ENCODE assay signal across 18 cellular contexts in genomic region chr2:126722081-126722480, GRCh38.
DNase-seq lines count a peak whose midpoint lies in the region; ATAC-seq, FAIRE-seq and TF ChIP-seq lines count a peak whose summit lies in the region.
"Had no signal": no experiment of that assay in that cellular context is flagged by ENCODE, and none has a peak within 500 bp of the region (broad histone marks: within the 10 kb centered on the region; RNA-seq: fewer than 3 reads in every experiment).

No MANE protein-coding gene starts in this region.

- no peak for FAIRE-seq in GM12892 (lab: Jason Lieb, UNC)
- FAIRE-seq: D721Med had no signal

- H3K36me3 Mint-ChIP-seq in activated CD8-positive, alpha-beta T cell treated with anti-CD3 and anti-CD28 coated beads, Interleukin-2, amount 10 ng/mL, durations not matched to agents 7 days and 5 days (ENCODE audit: low read depth), result peaks cover 2% of the 10 kb centered on the region
- H3K36me3 Mint-ChIP-seq in activated CD8-positive, alpha-beta T cell treated with anti-CD3 and anti-CD28 coated beads for 36 hours (ENCODE audit: low read depth), result peaks cover 7% of the 10 kb centered on the region
- H3K36me3 Mint-ChIP-seq in endothelial cell (ENCODE audit: low read depth, unreplicated experiment) (no peaks in the 10 kb centered on the region), neural crest cell (ENCODE audit: low read depth) (peaks cover 4% of the 10 kb centered on the region)

- no peaks in the 10 kb centered on the region for H3K4me1 Mint-ChIP-seq in activated CD8-positive, alpha-beta T cell treated with anti-CD3 and anti-CD28 coated beads, Interleukin-2, amount 10 ng/mL, durations not matched to agents 7 days and 5 days (ENCODE audit: low read depth)
- no peaks in the 10 kb centered on the region for H3K4me1 Mint-ChIP-seq in activated CD8-positive, alpha-beta T cell treated with anti-CD3 and anti-CD28 coated beads for 36 hours (ENCODE audit: low read depth)
- H3K4me1 Mint-ChIP-seq in endothelial cell (ENCODE audit: unreplicated experiment) (peaks cover 45% of the 10 kb centered on the region), neural crest cell (peaks cover 15% of the 10 kb centered on the region)

- DNase-seq in activated CD8-positive, alpha-beta T cell treated with anti-CD3 and anti-CD28 coated beads, Interleukin-2, amount 10 ng/mL, durations not matched to agents 7 days and 5 days, result peak; percentile 7
- DNase-seq in activated CD8-positive, alpha-beta T cell treated with anti-CD3 and anti-CD28 coated beads for 36 hours, result no peak
- DNase-seq in endothelial cell (ENCODE audit: low spot score) (no peak), neural crest cell (ENCODE audit: low read depth, low spot score) (no peak), vagina (ENCODE audit: extremely low spot score in 2 of 2) (no peak), GM12892 (ENCODE audit: insufficient read length) (no peak)
- DNase-seq: 8988T; Caco-2; CD4-positive, alpha-beta T cell; GDM1; GM23248 had no signal

- no peak for ATAC-seq in activated CD8-positive, alpha-beta T cell treated with anti-CD3 and anti-CD28 coated beads, Interleukin-2, amount 10 ng/mL, durations not matched to agents 7 days and 5 days
- ATAC-seq in activated CD8-positive, alpha-beta T cell treated with anti-CD3 and anti-CD28 coated beads for 36 hours, result no peak
- ATAC-seq in HG02885 (IDR thresholded peaks at IDR 0.05; ENCODE audit: poor library complexity, unreplicated experiment) (no peak), GM21360 (IDR thresholded peaks at IDR 0.05; ENCODE audit: unreplicated experiment) (no peak)

- CTCF ChIA-PET in activated CD8-positive, alpha-beta T cell treated with anti-CD3 and anti-CD28 coated beads, Interleukin-2, amount 10 ng/mL, durations not matched to agents 7 days and 5 days (lab: Charles Lee), result no interaction called here
- CTCF ChIA-PET in activated CD8-positive, alpha-beta T cell treated with anti-CD3 and anti-CD28 coated beads for 36 hours (lab: Charles Lee), result no interaction called here

- H3K36me3 ChIP-seq in vagina, result no peaks in the 10 kb centered on the region
- H3K36me3 ChIP-seq: HAP-1 had no signal

- TF ChIP-seq POLR2A in vagina (IDR thresholded peaks at IDR 0.05) (no peak), GM12892 (IDR thresholded peaks at IDR 0.05; ENCODE audit: low read depth, low read length) (no peak)

- no peak overlapping the region for H3K4me3 ChIP-seq in vagina
- H3K4me3 ChIP-seq: GM23248, HAP-1 had no signal

- peaks cover 12% of the 10 kb centered on the region for H3K4me1 ChIP-seq in vagina
- H3K4me1 ChIP-seq: Caco-2, HAP-1 had no signal

- POLR2A ChIA-PET in activated CD8-positive, alpha-beta T cell treated with anti-CD3 and anti-CD28 coated beads, Interleukin-2, amount 10 ng/mL, durations not matched to agents 7 days and 5 days (lab: Charles Lee), result no interaction called here
- POLR2A ChIA-PET in activated CD8-positive, alpha-beta T cell treated with anti-CD3 and anti-CD28 coated beads for 36 hours (lab: Charles Lee), result no interaction called here

- TF ChIP-seq CTCF in activated CD8-positive, alpha-beta T cell treated with anti-CD3 and anti-CD28 coated beads for 36 hours (IDR thresholded peaks at IDR 0.05), result no peak
- TF ChIP-seq CTCF in endothelial cell (IDR thresholded peaks at IDR 0.05; ENCODE audit: unreplicated experiment), result no peak
- TF ChIP-seq CTCF in neural crest cell (conservative IDR thresholded peaks at IDR 0.05), result no peak
- TF ChIP-seq CTCF in vagina (IDR thresholded peaks at IDR 0.05), result no peak

- no peak overlapping the region for H3K4me3 Mint-ChIP-seq in activated CD8-positive, alpha-beta T cell treated with anti-CD3 and anti-CD28 coated beads, Interleukin-2, amount 10 ng/mL, durations not matched to agents 7 days and 5 days
- no peak overlapping the region for H3K4me3 Mint-ChIP-seq in activated CD8-positive, alpha-beta T cell treated with anti-CD3 and anti-CD28 coated beads for 36 hours
- no peak overlapping the region for H3K4me3 Mint-ChIP-seq in endothelial cell (ENCODE audit: unreplicated experiment)
- no peak overlapping the region for H3K4me3 Mint-ChIP-seq in neural crest cell
- H3K4me3 Mint-ChIP-seq: B cell; CD4-positive, alpha-beta T cell had no signal

- H3K27ac ChIP-seq in vagina, result peak overlapping the region; percentile 12
- H3K27ac ChIP-seq: C4-2B, GM23248, HL-60 had no signal

- intact Hi-C loops in activated CD8-positive, alpha-beta T cell treated with anti-CD3 and anti-CD28 coated beads for 36 hours (cut with micrococcal nuclease), result no loop called here
- intact Hi-C loops in vagina (cut with DNase I), result no loop called here

- H3K27me3 ChIP-seq in vagina, result no peaks in the 10 kb centered on the region

- no peak overlapping the region for H3K27ac Mint-ChIP-seq in activated CD8-positive, alpha-beta T cell treated with anti-CD3 and anti-CD28 coated beads, Interleukin-2, amount 10 ng/mL, durations not matched to agents 7 days and 5 days
- no peak overlapping the region for H3K27ac Mint-ChIP-seq in activated CD8-positive, alpha-beta T cell treated with anti-CD3 and anti-CD28 coated beads for 36 hours
- H3K27ac Mint-ChIP-seq in endothelial cell (ENCODE audit: unreplicated experiment) (peak overlapping the region; percentile 72), neural crest cell (ENCODE audit: unreplicated experiment) (peak overlapping the region; percentile 93)
- H3K27ac Mint-ChIP-seq: B cell; CD4-positive, alpha-beta T cell had no signal

- peaks cover 18% of the 10 kb centered on the region for H3K9me3 Mint-ChIP-seq in activated CD8-positive, alpha-beta T cell treated with anti-CD3 and anti-CD28 coated beads, Interleukin-2, amount 10 ng/mL, durations not matched to agents 7 days and 5 days (ENCODE audit: insufficient read depth)
- H3K9me3 Mint-ChIP-seq in activated CD8-positive, alpha-beta T cell treated with anti-CD3 and anti-CD28 coated beads for 36 hours, result peaks cover 10% of the 10 kb centered on the region
- H3K9me3 Mint-ChIP-seq in endothelial cell (ENCODE audit: unreplicated experiment) (peaks cover 4% of the 10 kb centered on the region), neural crest cell (peaks cover 5% of the 10 kb centered on the region)

- H3K9me3 ChIP-seq in vagina, result no peaks in the 10 kb centered on the region
- H3K9me3 ChIP-seq: HAP-1 had no signal

- H3K27me3 Mint-ChIP-seq in activated CD8-positive, alpha-beta T cell treated with anti-CD3 and anti-CD28 coated beads, Interleukin-2, amount 10 ng/mL, durations not matched to agents 7 days and 5 days (ENCODE audit: low read depth), result peaks cover 5% of the 10 kb centered on the region
- H3K27me3 Mint-ChIP-seq in activated CD8-positive, alpha-beta T cell treated with anti-CD3 and anti-CD28 coated beads for 36 hours, result no peaks in the 10 kb centered on the region
- H3K27me3 Mint-ChIP-seq in endothelial cell (ENCODE audit: unreplicated experiment) (peaks cover 11% of the 10 kb centered on the region), neural crest cell (ENCODE audit: low read depth) (no peaks in the 10 kb centered on the region)
- H3K27me3 Mint-ChIP-seq: CD4-positive, alpha-beta T cell had no signal

Comparison
In these comparisons a context has a peak if more than half of its experiments do, and no peak if none do; other contexts are left out.
1. H3K27ac Mint-ChIP-seq: peak in endothelial cell (single experiment) and neural crest cell (single experiment); none in activated CD8-positive, alpha-beta T cell treated with anti-CD3 and anti-CD28 coated beads, Interleukin-2, amount 10 ng/mL, durations not matched to agents 7 days and 5 days (single experiment) and activated CD8-positive, alpha-beta T cell treated with anti-CD3 and anti-CD28 coated beads for 36 hours (single experiment).